ENCODE assay signal across 12 cellular contexts in genomic region chr1:152029144-152029936, GRCh38. TPM values are rescaled to one million over a fixed set of nuclear protein-coding genes. Genes with fewer than 3 reads are reported as not detected.
DNase-seq lines count a peak whose midpoint lies in the region; ATAC-seq, FAIRE-seq and TF ChIP-seq lines count a peak whose summit lies in the region.
"Had no signal": no experiment of that assay in that cellular context is flagged by ENCODE, and none has a peak within 500 bp of the region (broad histone marks: within the 10 kb centered on the region; RNA-seq: fewer than 3 reads in every experiment).

No MANE protein-coding gene starts in this region.

- CTCF ChIA-PET in HEK293T (lab: Yijun Ruan, JAX) = interaction anchor here (0.7 kb wide), 1 partner anchor 28 kb away, joined by 3 read pairs; no protein-coding TSS in a partner anchor

- POLR2A ChIA-PET in HEK293T (lab: Yijun Ruan, JAX) = no interaction called here

- H3K9me3 ChIP-seq in gastroesophageal sphincter = no peaks in the 10 kb centered on the region

- H3K27ac ChIP-seq in HL-60 (replicated peaks) (peak overlapping the region; percentile 36), gastroesophageal sphincter (no peak overlapping the region)
- H3K27ac ChIP-seq: parathyroid adenoma had no signal

- no peak for TF ChIP-seq CTCF in HL-60 (IDR thresholded peaks at IDR 0.05; ENCODE audit: insufficient read depth, low read length)
- TF ChIP-seq CTCF in fibroblast of mammary gland (conservative IDR thresholded peaks at IDR 0.05; ENCODE audit: control insufficient read depth, insufficient read depth, low read depth, low read length) = no peak
- no peak for TF ChIP-seq CTCF in gastroesophageal sphincter (IDR thresholded peaks at IDR 0.05)

- H3K4me3 ChIP-seq in HL-60 (replicated peaks; ENCODE audit: insufficient read depth, low read length) (no peak overlapping the region), fibroblast of mammary gland (ENCODE audit: control insufficient read depth, low read depth, low read length) (no peak overlapping the region), gastroesophageal sphincter (no peak overlapping the region)

- WGBS in gastroesophageal sphincter (ENCODE audit: low coverage in 1 of 2), 2 donors = 80 to 90% methylated on average over 6 of the region's 8 CpGs

- peak; percentile 35 for DNase-seq in AG08395 (ENCODE audit: low spot score)
- peak in 1 of 2 experiments; percentile 49 for DNase-seq in HL-60 (ENCODE audit: low read depth in 1 of 2, low spot score in 1 of 2)
- peak; percentile 70 for DNase-seq in fibroblast of mammary gland (ENCODE audit: low read depth)
- no peak for DNase-seq in HEK293T (ENCODE audit: extremely low spot score)
- DNase-seq: NCI-H748 treated with DMSO at 0.1 percent for 48 hours; stimulated activated naive CD4-positive, alpha-beta T cell treated with Interleukin-2 at 50 U/mL for 16 hours had no signal

- peak; percentile 34 for FAIRE-seq in TTC549 (lab: Jason Lieb, UNC)

- H3K4me1 ChIP-seq in gastroesophageal sphincter = peaks cover 0 to 15% (median 3%) of the 10 kb centered on the region in 3 donors

- H3K36me3 ChIP-seq in gastroesophageal sphincter = peaks cover 0 to 38% of the 10 kb centered on the region in 2 donors

- no peak for TF ChIP-seq POLR2A in gastroesophageal sphincter (IDR thresholded peaks at IDR 0.05)

- H3K27me3 ChIP-seq in HL-60 (ENCODE audit: insufficient read depth, poor library complexity, severe bottlenecking) = no peaks in the 10 kb centered on the region
- H3K27me3 ChIP-seq in gastroesophageal sphincter = no peaks in the 10 kb centered on the region

- TF ChIP-seq EP300 in gastroesophageal sphincter (IDR thresholded peaks at IDR 0.05) = no peak

- ATAC-seq in GM21825 (IDR thresholded peaks at IDR 0.05; ENCODE audit: unreplicated experiment) = no peak
- no peak for ATAC-seq in gastroesophageal sphincter
- ATAC-seq in HG02938 (IDR thresholded peaks at IDR 0.05; ENCODE audit: unreplicated experiment) = no peak

TF ChIP-seq in HEK293T, 16 proteins besides CTCF, POLR2A, EP300 and RAD21:
- no peak for TF ChIP-seq FOXK2 (IDR thresholded peaks at IDR 0.05)
- no peak for TF ChIP-seq SP1 (IDR thresholded peaks at IDR 0.05)
- TF ChIP-seq PKNOX1 (IDR thresholded peaks at IDR 0.05) = no peak
- no peak for TF ChIP-seq ELF4 (IDR thresholded peaks at IDR 0.05)
- no peak for TF ChIP-seq LEF1 (IDR thresholded peaks at IDR 0.05; ENCODE audit: borderline replicate concordance)
- TF ChIP-seq NFRKB (IDR thresholded peaks at IDR 0.05) = no peak
- TF ChIP-seq TARDBP (IDR thresholded peaks at IDR 0.05) = no peak
- no peak for TF ChIP-seq FOXA1 (IDR thresholded peaks at IDR 0.05)
- TF ChIP-seq L3MBTL2 (conservative IDR thresholded peaks at IDR 0.05) = no peak
- no peak for TF ChIP-seq BHLHE40 (IDR thresholded peaks at IDR 0.05; ENCODE audit: borderline replicate concordance)
- TF ChIP-seq SUZ12 (IDR thresholded peaks at IDR 0.05) = no peak
- TF ChIP-seq ZNF384 (IDR thresholded peaks at IDR 0.05) = no peak
- TF ChIP-seq FOXM1 (IDR thresholded peaks at IDR 0.05; ENCODE audit: borderline replicate concordance) = no peak

RNA-seq across cellular contexts. Expression of gene S100A11, which starts 7.5 kb away (rescaled TPM):
- 100 to 1,000 TPM in 3 of 4 donors, 10 to 100 TPM in 1; 41.9 to 183 (median 125) TPM for total RNA-seq in gastroesophageal sphincter

RNA-seq across cellular contexts. Expression of gene S100A10, which starts 35.7 kb away (rescaled TPM):
- total RNA-seq in gastroesophageal sphincter = 100 to 1,000 TPM in 2 of 4 donors, 10 to 100 TPM in 2; 57.6 to 155 (median 106) TPM

RNA-seq across cellular contexts. Expression of gene TCHHL1, which starts 59.5 kb away (rescaled TPM):
- total RNA-seq in gastroesophageal sphincter = not detected
- total RNA-seq: activated T-helper 1 cell treated with anti-CD3 and anti-CD28 coated beads, Interleukin-12 subunit alpha, Interleukin-12 subunit beta, Interleukin-2, Interleukin-4 antibody, amounts not matched to agents 30 ng/mL and 10 ng/mL and 1 ng/mL, durations not matched to agents 14 hours and 24 hours and 36 hours had no signal
